ENCODE assay signal across 1 cellular context in genomic region chr20:33732166-33732970, GRCh38.
TF ChIP-seq lines count a peak whose summit lies in the region.

No MANE protein-coding gene starts in this region.

TF ChIP-seq in HepG2, 621 proteins besides CTCF, POLR2A, EP300 and RAD21 (continued from another document and continues in another):
- peak; percentile 26; the same call in 1 of the 2 replicates for TF ChIP-seq ZBTB26 (CRISPR knock-in tag; IDR thresholded peaks at IDR 0.05; ENCODE audit: borderline replicate concordance)
- peak; percentile 69 for TF ChIP-seq RXRB (CRISPR knock-in tag; IDR thresholded peaks at IDR 0.05; ENCODE audit: borderline replicate concordance)
- TF ChIP-seq ZNF639 (CRISPR knock-in tag; conservative IDR thresholded peaks at IDR 0.05), result peak; percentile 98
- 0 out of 2 replicates have a peak, but pooled peaks have one; percentile 76 for TF ChIP-seq BATF2 (CRISPR knock-in tag; IDR thresholded peaks at IDR 0.05)
- 0 out of 2 replicates have a peak, but pooled peaks have one; percentile 13 for TF ChIP-seq HNF1A (IDR thresholded peaks at IDR 0.05; ENCODE audit: low read depth)
- TF ChIP-seq HNF1A (CRISPR knock-in tag; IDR thresholded peaks at IDR 0.05; ENCODE audit: borderline replicate concordance), result peak; percentile 73; the same call in 1 of the 2 replicates
- peak; percentile 70 for TF ChIP-seq ZNF3 (CRISPR knock-in tag; IDR thresholded peaks at IDR 0.05)
- TF ChIP-seq ZBTB8A (CRISPR knock-in tag; IDR thresholded peaks at IDR 0.05; ENCODE audit: borderline replicate concordance, low read depth), result no peak
- peak; percentile 26 for TF ChIP-seq NFAT5 (CRISPR knock-in tag; IDR thresholded peaks at IDR 0.05)
- TF ChIP-seq TBX2 (CRISPR knock-in tag; IDR thresholded peaks at IDR 0.05; ENCODE audit: borderline replicate concordance), result peak; percentile 63
- peak; percentile 63 for TF ChIP-seq SNAPC2 (CRISPR knock-in tag; IDR thresholded peaks at IDR 0.05)
- peak; percentile 83; the same call in 1 of the 2 replicates for TF ChIP-seq ZNF780A (CRISPR knock-in tag; IDR thresholded peaks at IDR 0.05)
- peak; percentile 7; the same call in 1 of the 2 replicates for TF ChIP-seq ZNF766 (CRISPR knock-in tag; IDR thresholded peaks at IDR 0.05; ENCODE audit: borderline replicate concordance)
- no peak for TF ChIP-seq ZNF143 (CRISPR knock-in tag; IDR thresholded peaks at IDR 0.05)
- peak; percentile 98 for TF ChIP-seq IKZF4 (CRISPR knock-in tag; IDR thresholded peaks at IDR 0.05; ENCODE audit: borderline replicate concordance, low read depth, not compliant biosample characterization)
- peak; percentile 88 for TF ChIP-seq CCAR2 (optimal IDR thresholded peaks at IDR 0.05; ENCODE audit: low read depth, low read length)
- TF ChIP-seq PHF20 (CRISPR knock-in tag; IDR thresholded peaks at IDR 0.05), result peak; percentile 58; the same call in 1 of the 2 replicates
- peak; percentile 33; the same call in 1 of the 2 replicates for TF ChIP-seq DRAP1 (CRISPR knock-in tag; IDR thresholded peaks at IDR 0.05)
- TF ChIP-seq TEAD3 (CRISPR knock-in tag; optimal IDR thresholded peaks at IDR 0.05; ENCODE audit: borderline replicate concordance), result peak; percentile 30
- no peak for TF ChIP-seq ZNF713 (CRISPR knock-in tag; IDR thresholded peaks at IDR 0.05)
- peak; percentile 66 for TF ChIP-seq GATAD1 (CRISPR knock-in tag; IDR thresholded peaks at IDR 0.05)
- TF ChIP-seq HIVEP1 (CRISPR knock-in tag; IDR thresholded peaks at IDR 0.05), result peak; percentile 86
- TF ChIP-seq ZNF691 (CRISPR knock-in tag; IDR thresholded peaks at IDR 0.05; ENCODE audit: borderline replicate concordance, low read depth), result no peak; the same call in none of the 2 replicates
- no peak for TF ChIP-seq FOXA1 (IDR thresholded peaks at IDR 0.05)
- TF ChIP-seq FOXA1 (CRISPR knock-in tag; IDR thresholded peaks at IDR 0.05), result no peak; the same call in 1 of the 2 replicates
- TF ChIP-seq ZNF503 (CRISPR knock-in tag; IDR thresholded peaks at IDR 0.05), result 0 out of 2 replicates have a peak, but pooled peaks have one; percentile 35
- TF ChIP-seq HOMEZ (CRISPR knock-in tag; IDR thresholded peaks at IDR 0.05; ENCODE audit: low read depth), result peak; percentile 62; the same call in 1 of the 2 replicates
- TF ChIP-seq ERF (CRISPR knock-in tag; IDR thresholded peaks at IDR 0.05), result peak; percentile 93
